In the genomic region with DNA sequence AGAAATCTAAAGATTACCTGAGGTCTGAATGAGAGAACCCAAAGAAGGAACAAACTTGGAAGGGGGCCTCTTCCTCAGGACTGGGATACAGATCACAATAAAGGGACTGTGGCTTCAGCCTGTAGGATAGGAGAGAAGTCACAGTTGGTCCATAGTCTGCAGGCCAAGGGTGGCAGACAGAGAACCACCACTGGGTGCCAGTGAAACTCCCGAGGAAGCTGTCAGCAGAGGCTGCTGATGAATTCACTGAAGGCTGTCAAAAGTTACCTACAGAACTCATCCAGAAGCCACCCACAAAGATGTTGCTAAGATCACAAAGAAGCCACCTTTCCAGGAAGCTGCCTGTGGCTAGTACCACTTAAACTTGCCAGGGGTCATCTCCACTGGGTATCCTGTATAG, we compare ENCODE assay signal across 16 cellular contexts.
"Had no signal": no experiment of that assay in that cellular context is flagged by ENCODE, and none has a peak within 500 bp of the region (broad histone marks: within the 10 kb centered on the region; RNA-seq: fewer than 3 reads in every experiment).

No MANE protein-coding gene starts in this region.

- H3K27ac ChIP-seq: ascending aorta, parathyroid adenoma, suprapubic skin had no signal

- H3K9me3 Mint-ChIP-seq: activated naive CD8-positive, alpha-beta T cell treated with anti-CD3 and anti-CD28 coated beads, Interleukin-2, amount 50 U/mL, for 24 hours; activated T-helper 1 cell treated with anti-CD3 and anti-CD28 coated beads, Interleukin-12 subunit alpha, Interleukin-12 subunit beta, Interleukin-2, Interleukin-4 antibody, amounts not matched to agents 30 ng/mL and 10 ng/mL and 1 ng/mL, durations not matched to agents 14 hours and 24 hours and 36 hours; mesothelial cell of epicardium; type B pancreatic cell had no signal

- H3K4me3 Mint-ChIP-seq: activated CD4-positive, alpha-beta T cell treated with anti-CD3 and anti-CD28 coated beads for 36 hours; activated CD8-positive, alpha-beta T cell treated with anti-CD3 and anti-CD28 coated beads, Interleukin-2, amount 10 ng/mL, durations not matched to agents 7 days and 5 days; activated naive CD8-positive, alpha-beta T cell treated with anti-CD3 and anti-CD28 coated beads, Interleukin-2, amount 50 U/mL, for 24 hours; activated T-helper 1 cell treated with anti-CD3 and anti-CD28 coated beads, Interleukin-12 subunit alpha, Interleukin-12 subunit beta, Interleukin-2, Interleukin-4 antibody, amounts not matched to agents 30 ng/mL and 10 ng/mL and 1 ng/mL, durations not matched to agents 14 hours and 24 hours and 36 hours; mesothelial cell of epicardium; naive B cell; stimulated activated naive B cell treated with anti-CD40 and anti-IgM and Interleukin-4, amounts not matched to agents 10 μg/mL and 1 μg/mL and 100 μg/mL, for 72 hours; type B pancreatic cell had no signal

- H3K36me3 ChIP-seq: ascending aorta, suprapubic skin had no signal

- H3K27ac Mint-ChIP-seq: activated CD4-positive, alpha-beta T cell treated with anti-CD3 and anti-CD28 coated beads for 36 hours; activated CD8-positive, alpha-beta T cell treated with anti-CD3 and anti-CD28 coated beads, Interleukin-2, amount 10 ng/mL, durations not matched to agents 7 days and 5 days; activated naive CD8-positive, alpha-beta T cell treated with anti-CD3 and anti-CD28 coated beads, Interleukin-2, amount 50 U/mL, for 24 hours; activated T-helper 1 cell treated with anti-CD3 and anti-CD28 coated beads, Interleukin-12 subunit alpha, Interleukin-12 subunit beta, Interleukin-2, Interleukin-4 antibody, amounts not matched to agents 30 ng/mL and 10 ng/mL and 1 ng/mL, durations not matched to agents 14 hours and 24 hours and 36 hours; mesothelial cell of epicardium; stimulated activated naive B cell treated with anti-CD40 and anti-IgM and Interleukin-4, amounts not matched to agents 10 μg/mL and 1 μg/mL and 100 μg/mL, for 72 hours; type B pancreatic cell had no signal

- H3K4me1 ChIP-seq: ascending aorta, parathyroid adenoma had no signal

- H3K4me3 ChIP-seq: ascending aorta, smooth muscle cell, suprapubic skin had no signal

- H3K9me3 ChIP-seq: ascending aorta, suprapubic skin had no signal

- ATAC-seq: activated CD4-positive, alpha-beta T cell treated with anti-CD3 and anti-CD28 coated beads for 36 hours; activated CD8-positive, alpha-beta T cell treated with anti-CD3 and anti-CD28 coated beads, Interleukin-2, amount 10 ng/mL, durations not matched to agents 7 days and 5 days; activated naive CD8-positive, alpha-beta T cell treated with anti-CD3 and anti-CD28 coated beads, Interleukin-2, amount 50 U/mL, for 24 hours; right cardiac atrium; stimulated activated naive B cell treated with anti-CD40 and anti-IgM and Interleukin-4, amounts not matched to agents 10 μg/mL and 1 μg/mL and 100 μg/mL, for 72 hours had no signal

- H3K9ac ChIP-seq: parathyroid adenoma had no signal

- H3K36me3 Mint-ChIP-seq: mesothelial cell of epicardium, naive B cell, type B pancreatic cell had no signal

- H2AFZ ChIP-seq: parathyroid adenoma had no signal

- H3K27me3 Mint-ChIP-seq: type B pancreatic cell had no signal

- H3K4me2 ChIP-seq: smooth muscle cell had no signal

- H3K27me3 ChIP-seq: ascending aorta, suprapubic skin had no signal

- DNase-seq: activated CD4-positive, alpha-beta T cell treated with anti-CD3 and anti-CD28 coated beads for 36 hours; activated CD8-positive, alpha-beta memory T cell treated with anti-CD3 and anti-CD28 coated beads, Interleukin-2, amount 50 U/mL, for 48 hours; activated CD8-positive, alpha-beta T cell treated with anti-CD3 and anti-CD28 coated beads, Interleukin-2, amount 10 ng/mL, durations not matched to agents 7 days and 5 days; activated naive CD4-positive, alpha-beta T cell; activated naive CD8-positive, alpha-beta T cell treated with anti-CD3 and anti-CD28 coated beads, Interleukin-2, amount 50 U/mL, for 24 hours; kidney; naive B cell; right cardiac atrium; stimulated activated naive B cell treated with anti-CD40 and anti-IgM and Interleukin-4, amounts not matched to agents 10 μg/mL and 1 μg/mL and 100 μg/mL, for 72 hours had no signal

- H3K4me1 Mint-ChIP-seq: activated CD4-positive, alpha-beta T cell treated with anti-CD3 and anti-CD28 coated beads for 36 hours; activated naive CD8-positive, alpha-beta T cell treated with anti-CD3 and anti-CD28 coated beads, Interleukin-2, amount 50 U/mL, for 24 hours; naive B cell had no signal

- H3K79me2 ChIP-seq: parathyroid adenoma had no signal
